In the genomic region with DNA sequence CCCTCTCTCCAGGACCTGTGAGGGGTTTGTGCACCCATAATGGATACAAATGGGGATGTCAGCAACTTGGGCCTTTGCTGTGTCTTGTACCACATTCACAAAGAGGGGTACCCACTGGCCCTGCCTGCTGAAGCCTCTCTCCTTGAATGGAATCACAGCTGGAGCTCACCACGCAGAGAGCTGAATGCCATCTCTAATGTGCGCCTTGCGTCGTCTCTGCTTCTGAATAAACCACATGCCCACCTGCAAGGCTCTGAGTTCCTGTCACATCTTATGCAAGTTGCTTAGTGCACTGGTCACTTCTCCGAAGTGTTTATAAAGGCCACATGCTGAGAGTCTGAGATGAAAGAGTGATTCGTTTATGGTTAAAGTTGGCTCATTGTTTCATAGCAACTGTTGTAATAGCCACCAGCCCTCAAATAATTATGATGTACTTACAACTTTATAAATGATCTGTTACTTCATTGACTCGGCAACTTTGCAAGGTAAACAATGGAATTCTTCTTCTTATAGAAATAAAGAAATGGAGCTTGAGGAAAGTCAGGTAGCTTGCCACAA, we compare ENCODE assay signal across 24 cellular contexts. TPM values are rescaled to one million over a fixed set of nuclear protein-coding genes. Genes with fewer than 3 reads are reported as not detected.
DNase-seq lines count a peak whose midpoint lies in the region; ATAC-seq and TF ChIP-seq lines count a peak whose summit lies in the region.
"Had no signal": no experiment of that assay in that cellular context is flagged by ENCODE, and none has a peak within 500 bp of the region (broad histone marks: within the 10 kb centered on the region; RNA-seq: fewer than 3 reads in every experiment).

No MANE protein-coding gene starts in this region.

- H2AK5ac ChIP-seq in trophoblast cell (ENCODE audit: low read length) = no peak overlapping the region

- H3K9ac ChIP-seq in neural progenitor cell (no peak overlapping the region), trophoblast cell (ENCODE audit: low read length) (no peak overlapping the region), Karpas-422 (ENCODE audit: low read length) (no peak overlapping the region)
- H3K9ac ChIP-seq: BLaER1 had no signal

- peak overlapping the region; percentile 75 for H3K27ac Mint-ChIP-seq in neural progenitor cell
- H3K27ac Mint-ChIP-seq in stimulated activated naive B cell treated with anti-CD40 and anti-IgM and Interleukin-4, amounts not matched to agents 10 μg/mL and 1 μg/mL and 100 μg/mL, for 72 hours = peak overlapping the region; percentile 56
- no peak overlapping the region for H3K27ac Mint-ChIP-seq in CD4-positive, alpha-beta T cell
- H3K27ac Mint-ChIP-seq: CD8-positive, alpha-beta T cell had no signal

- TF ChIP-seq CTCF in astrocyte of the spinal cord (IDR thresholded peaks at IDR 0.05; ENCODE audit: low read depth, low read length) = no peak
- TF ChIP-seq CTCF in neural progenitor cell (IDR thresholded peaks at IDR 0.05) = no peak
- TF ChIP-seq CTCF in CD4-positive, alpha-beta T cell (IDR thresholded peaks at IDR 0.05) = no peak

- H3K9me3 ChIP-seq in neural progenitor cell (ENCODE audit: low read depth) (no peaks in the 10 kb centered on the region), trophoblast cell (ENCODE audit: insufficient read depth, low read depth, low read length) (no peaks in the 10 kb centered on the region), Karpas-422 (ENCODE audit: low read length) (no peaks in the 10 kb centered on the region)
- no peaks in the 10 kb centered on the region for H3K9me3 ChIP-seq in CD4-positive, alpha-beta T cell (ENCODE audit: control insufficient read depth, low read length)
- H3K9me3 ChIP-seq: BLaER1 had no signal

- no peak overlapping the region for H2BK120ac ChIP-seq in trophoblast cell (ENCODE audit: insufficient read depth, low read length, poor library complexity)

- H3K27ac ChIP-seq in neural progenitor cell (no peak overlapping the region), trophoblast cell (ENCODE audit: low read depth, low read length) (no peak overlapping the region), Karpas-422 (ENCODE audit: low read length) (no peak overlapping the region)
- no peak overlapping the region for H3K27ac ChIP-seq in CD4-positive, alpha-beta T cell (ENCODE audit: low read depth, low read length)
- H3K27ac ChIP-seq: 22Rv1, BLaER1, HL-60, PC-9 had no signal

- H2AFZ ChIP-seq in neural progenitor cell (replicated peaks) = no peak overlapping the region
- no peak overlapping the region for H2AFZ ChIP-seq in trophoblast cell (ENCODE audit: insufficient read depth, low read length, poor library complexity)
- H2AFZ ChIP-seq in Karpas-422 (ENCODE audit: low read length) = no peak overlapping the region
- H2AFZ ChIP-seq: PC-9 had no signal

- peak in 2 of 3 experiments; percentile 19 to 61 for DNase-seq in NCI-H1417 (lab: John Stamatoyannopoulos, UW)
- no peak for DNase-seq in NCI-H1417 treated with DMSO at 0.1 percent for 48 hours (lab: John Stamatoyannopoulos, UW)
- DNase-seq in astrocyte of the spinal cord (ENCODE audit: low read depth, low spot score) = peak; percentile 33
- peak; percentile 24 for DNase-seq in neural progenitor cell (ENCODE audit: low spot score)
- DNase-seq in stimulated activated naive B cell treated with anti-CD40 and anti-IgM and Interleukin-4, amounts not matched to agents 10 μg/mL and 1 μg/mL and 100 μg/mL, for 72 hours = no peak
- no peak for DNase-seq in trophoblast cell
- no peak for DNase-seq in Karpas-422
- no peak for DNase-seq in CD4-positive, alpha-beta T cell
- DNase-seq: ACHN; CD8-positive, alpha-beta T cell; HCEC 1CT; MM.1S; NCI-H1048; NCI-H146; NCI-H2029; NCI-H2171; RPMI8226; SHP77 had no signal

- H3K4me2 ChIP-seq in neural progenitor cell (no peak overlapping the region), trophoblast cell (ENCODE audit: low read length) (no peak overlapping the region), Karpas-422 (ENCODE audit: low read depth, low read length, poor library complexity, severe bottlenecking) (no peak overlapping the region)
- H3K4me2 ChIP-seq: BLaER1, PC-9 had no signal

- CTCF ChIA-PET in CD4-positive, alpha-beta T cell (lab: Charles Lee) = no interaction called here

- POLR2A ChIA-PET in CD4-positive, alpha-beta T cell (lab: Charles Lee) = no interaction called here

- no peak overlapping the region for H3K4me3 ChIP-seq in astrocyte of the spinal cord (ENCODE audit: low read depth, low read length)
- no peak overlapping the region for H3K4me3 ChIP-seq in neural progenitor cell
- no peak overlapping the region for H3K4me3 ChIP-seq in trophoblast cell (ENCODE audit: low read depth, low read length)
- H3K4me3 ChIP-seq in Karpas-422 (ENCODE audit: low read length) = no peak overlapping the region
- H3K4me3 ChIP-seq: BLaER1, K562, PC-9 had no signal

- no peak overlapping the region for H2BK5ac ChIP-seq in trophoblast cell (ENCODE audit: low read depth, low read length, poor library complexity)

- H3K4me1 ChIP-seq in neural progenitor cell = peaks cover 10% of the 10 kb centered on the region
- H3K4me1 ChIP-seq in trophoblast cell (ENCODE audit: control insufficient read depth in 1 of 2, insufficient read depth in 2 of 2, low read length in 2 of 2) = no peaks in the 10 kb centered on the region
- peaks cover 77% of the 10 kb centered on the region for H3K4me1 ChIP-seq in Karpas-422 (ENCODE audit: low read length)

- no peak overlapping the region for H3K23ac ChIP-seq in trophoblast cell (ENCODE audit: low read length)

- intact Hi-C loops in CD4-positive, alpha-beta T cell (cut with DNase I, micrococcal nuclease) = no loop called here

- H3K36me3 ChIP-seq in neural progenitor cell = no peaks in the 10 kb centered on the region
- H3K36me3 ChIP-seq in trophoblast cell (ENCODE audit: control insufficient read depth in 1 of 2, insufficient read depth in 2 of 2, low read length in 2 of 2) = no peaks in the 10 kb centered on the region
- peaks cover 16% of the 10 kb centered on the region; the same call in 1 of the 2 replicates for H3K36me3 ChIP-seq in Karpas-422 (ENCODE audit: insufficient read depth, low read length)

- no peaks in the 10 kb centered on the region for H3K79me1 ChIP-seq in trophoblast cell (ENCODE audit: low read length)

- H3K79me2 ChIP-seq in neural progenitor cell (ENCODE audit: low read depth) (no peaks in the 10 kb centered on the region), trophoblast cell (ENCODE audit: control insufficient read depth, insufficient read depth, low read length, poor library complexity) (no peaks in the 10 kb centered on the region), Karpas-422 (ENCODE audit: low read length) (peaks cover 93% of the 10 kb centered on the region)

- in situ Hi-C loops in astrocyte of the spinal cord (cut with HindIII; ENCODE audit: low sequenced_read_pairs) = no loop called here

- H3K4ac ChIP-seq in trophoblast cell (ENCODE audit: low read depth, low read length) = no peak overlapping the region

- no peaks in the 10 kb centered on the region for H3K9me3 Mint-ChIP-seq in neural progenitor cell
- H3K9me3 Mint-ChIP-seq in stimulated activated naive B cell treated with anti-CD40 and anti-IgM and Interleukin-4, amounts not matched to agents 10 μg/mL and 1 μg/mL and 100 μg/mL, for 72 hours = no peaks in the 10 kb centered on the region
- no peaks in the 10 kb centered on the region for H3K9me3 Mint-ChIP-seq in CD4-positive, alpha-beta T cell
- H3K9me3 Mint-ChIP-seq: CD8-positive, alpha-beta T cell had no signal

- no peak for ATAC-seq in stimulated activated naive B cell treated with anti-CD40 and anti-IgM and Interleukin-4, amounts not matched to agents 10 μg/mL and 1 μg/mL and 100 μg/mL, for 72 hours (replicated peaks)
- no peak for ATAC-seq in CD4-positive, alpha-beta T cell (ENCODE audit: poor library complexity)
- ATAC-seq: CD8-positive, alpha-beta T cell; HepG2; K562 had no signal

- H3K27me3 Mint-ChIP-seq in neural progenitor cell (ENCODE audit: insufficient read depth, low read depth) = peaks cover 6% of the 10 kb centered on the region
- no peaks in the 10 kb centered on the region for H3K27me3 Mint-ChIP-seq in stimulated activated naive B cell treated with anti-CD40 and anti-IgM and Interleukin-4, amounts not matched to agents 10 μg/mL and 1 μg/mL and 100 μg/mL, for 72 hours
- no peaks in the 10 kb centered on the region for H3K27me3 Mint-ChIP-seq in CD4-positive, alpha-beta T cell

- H4K8ac ChIP-seq in trophoblast cell (ENCODE audit: low read depth, low read length) = no peak overlapping the region

- no peak overlapping the region for H4K12ac ChIP-seq in trophoblast cell (ENCODE audit: low read depth, low read length)

- no peak overlapping the region for H3K14ac ChIP-seq in trophoblast cell (ENCODE audit: low read length)

- no peak overlapping the region for H2BK12ac ChIP-seq in trophoblast cell (ENCODE audit: low read length)

- H4K91ac ChIP-seq in trophoblast cell (ENCODE audit: low read depth, low read length) = no peak overlapping the region

- no peak overlapping the region for H3K18ac ChIP-seq in trophoblast cell (ENCODE audit: low read length)

- H3K36me3 Mint-ChIP-seq in neural progenitor cell = no peaks in the 10 kb centered on the region
- peaks cover 1 to 4% of the 10 kb centered on the region in 2 donors for H3K36me3 Mint-ChIP-seq in stimulated activated naive B cell treated with anti-CD40 and anti-IgM and Interleukin-4, amounts not matched to agents 10 μg/mL and 1 μg/mL and 100 μg/mL, for 72 hours
- no peaks in the 10 kb centered on the region for H3K36me3 Mint-ChIP-seq in CD4-positive, alpha-beta T cell (ENCODE audit: low read depth)
- H3K36me3 Mint-ChIP-seq: CD8-positive, alpha-beta T cell had no signal

- H3K4me3 Mint-ChIP-seq in neural progenitor cell = no peak overlapping the region
- H3K4me3 Mint-ChIP-seq in stimulated activated naive B cell treated with anti-CD40 and anti-IgM and Interleukin-4, amounts not matched to agents 10 μg/mL and 1 μg/mL and 100 μg/mL, for 72 hours = no peak overlapping the region
- no peak overlapping the region for H3K4me3 Mint-ChIP-seq in CD4-positive, alpha-beta T cell
- H3K4me3 Mint-ChIP-seq: CD8-positive, alpha-beta T cell had no signal

- H3K9me2 ChIP-seq in Karpas-422 (replicated peaks; ENCODE audit: insufficient read depth, low read length) = no peaks in the 10 kb centered on the region

- H3K27me3 ChIP-seq in neural progenitor cell (no peaks in the 10 kb centered on the region), trophoblast cell (ENCODE audit: insufficient read depth, low read length) (no peaks in the 10 kb centered on the region), Karpas-422 (ENCODE audit: low read length) (no peaks in the 10 kb centered on the region)
- no peaks in the 10 kb centered on the region for H3K27me3 ChIP-seq in CD4-positive, alpha-beta T cell (ENCODE audit: control insufficient read depth, insufficient read depth, low read length)
- H3K27me3 ChIP-seq: BLaER1 had no signal

- H3F3A ChIP-seq in neural progenitor cell (ENCODE audit: low read depth) = no peaks in the 10 kb centered on the region

- H3K4me1 Mint-ChIP-seq in neural progenitor cell = peaks cover 34% of the 10 kb centered on the region
- H3K4me1 Mint-ChIP-seq in stimulated activated naive B cell treated with anti-CD40 and anti-IgM and Interleukin-4, amounts not matched to agents 10 μg/mL and 1 μg/mL and 100 μg/mL, for 72 hours = peaks cover 0 to 4% of the 10 kb centered on the region in 2 donors
- no peaks in the 10 kb centered on the region for H3K4me1 Mint-ChIP-seq in CD4-positive, alpha-beta T cell (ENCODE audit: low read depth)

- H4K20me1 ChIP-seq in neural progenitor cell (ENCODE audit: low read depth) = no peaks in the 10 kb centered on the region
- no peaks in the 10 kb centered on the region for H4K20me1 ChIP-seq in Karpas-422 (ENCODE audit: insufficient read depth, low read depth, low read length)
- H4K20me1 ChIP-seq: BLaER1 had no signal

- no CpG with 5 or more reads among the region's 7 CpGs for WGBS in trophoblast cell (ENCODE audit: extremely low coverage, insufficient coverage, insufficient read length)

RNA-seq across cellular contexts. Expression of a gene that starts 6.2 kb away (rescaled TPM):
- total RNA-seq in neural progenitor cell (ENCODE audit: low replicate concordance) = 20.6 and 29.1 TPM in 2 replicates
- 17.0 and 17.1 TPM in 2 replicates for polyA plus RNA-seq in trophoblast cell (2013)
- total RNA-seq in Karpas-422 (2014; rRNA removed; shearing (Covaris generic); ENCODE audit: low replicate concordance) = 36.8 and 41.2 TPM in 2 replicates
- 1 to 10 TPM; 3.2 to 3.5 TPM for total RNA-seq in CD4-positive, alpha-beta T cell

RNA-seq across cellular contexts. Expression of a gene that starts 6.6 kb away (rescaled TPM):
- total RNA-seq in neural progenitor cell (ENCODE audit: low replicate concordance) = 0.97 and 1.1 TPM in 2 replicates
- 61.0 and 67.8 TPM in 2 replicates for polyA plus RNA-seq in trophoblast cell (2013)
- 15.6 and 28.5 TPM in 2 replicates for total RNA-seq in Karpas-422 (2014; rRNA removed; shearing (Covaris generic); ENCODE audit: low replicate concordance)
- under 1 TPM; 0.47 to 0.50 TPM for total RNA-seq in CD4-positive, alpha-beta T cell

Comparison
In these comparisons a context has a peak if more than half of its experiments do, and no peak if none do; other contexts are left out.
1. DNase-seq: peak in NCI-H1417 (2 of 3), astrocyte of the spinal cord (single experiment) and neural progenitor cell (single experiment); none in NCI-H1417 treated with DMSO at 0.1 percent for 48 hours (single experiment), stimulated activated naive B cell treated with anti-CD40 and anti-IgM and Interleukin-4, amounts not matched to agents 10 μg/mL and 1 μg/mL and 100 μg/mL, for 72 hours (single experiment), trophoblast cell (0 of 2), Karpas-422 (single experiment) and CD4-positive, alpha-beta T cell (0 of 10).